ENCODE assay signal across 15 cellular contexts in genomic region chr2:217805679-217806479, GRCh38.
DNase-seq lines count a peak whose midpoint lies in the region; ATAC-seq and TF ChIP-seq lines count a peak whose summit lies in the region.
"Had no signal": no experiment of that assay in that cellular context is flagged by ENCODE, and none has a peak within 500 bp of the region (broad histone marks: within the 10 kb centered on the region; RNA-seq: fewer than 3 reads in every experiment).

No MANE protein-coding gene starts in this region.

- no peak for DNase-seq in activated T-helper 1 cell treated with anti-CD3 and anti-CD28 coated beads, Interleukin-12 subunit alpha, Interleukin-12 subunit beta, Interleukin-2, Interleukin-4 antibody, amounts not matched to agents 30 ng/mL and 10 ng/mL and 1 ng/mL, durations not matched to agents 14 hours and 24 hours and 36 hours (ENCODE audit: low spot score)
- no peak for DNase-seq in esophagus muscularis mucosa (ENCODE audit: extremely low spot score)
- no peak for DNase-seq in stomach
- no peak for DNase-seq in globus pallidus (ENCODE audit: low spot score)
- no peak for DNase-seq in NCI-H146 treated with DMSO at 0.1 percent for 48 hours (lab: John Stamatoyannopoulos, UW; ENCODE audit: unreplicated experiment)
- DNase-seq in anterior cingulate cortex (lab: John Stamatoyannopoulos, UW), result no peak
- DNase-seq: activated naive CD4-positive, alpha-beta T cell treated with anti-CD3 and anti-CD28 coated beads, Interleukin-2, amount 50 U/mL, for 16 hours; foreskin melanocyte; HFFc6; immature natural killer cell; NCI-H1048; SHP77 treated with DMSO at 0.1 percent for 48 hours; stimulated activated naive CD4-positive, alpha-beta T cell had no signal

- H3K4me3 ChIP-seq in esophagus muscularis mucosa, result no peak overlapping the region
- H3K4me3 ChIP-seq in muscle layer of duodenum (ENCODE audit: low read depth in 1 of 2, low read length in 2 of 2), result no peak overlapping the region
- H3K4me3 ChIP-seq in stomach, result no peak overlapping the region

- ATAC-seq in GM18907 (IDR thresholded peaks at IDR 0.05; ENCODE audit: unreplicated experiment), result no peak

- TF ChIP-seq CTCF in esophagus muscularis mucosa (IDR thresholded peaks at IDR 0.05), result no peak
- TF ChIP-seq CTCF in stomach (IDR thresholded peaks at IDR 0.05), result no peak

- TF ChIP-seq POLR2A in esophagus muscularis mucosa (IDR thresholded peaks at IDR 0.05; ENCODE audit: low read depth) (no peak), stomach (IDR thresholded peaks at IDR 0.05) (no peak)

- H3K36me3 ChIP-seq in esophagus muscularis mucosa (peaks cover 62 to 92% (median 91%) of the 10 kb centered on the region in 4 donors), muscle layer of duodenum (ENCODE audit: control insufficient read depth in 1 of 2, insufficient read depth in 2 of 2, low read length in 2 of 2) (peaks cover 62 to 83% of the 10 kb centered on the region in 2 donors), stomach (peaks cover 49 to 88% (median 82%) of the 10 kb centered on the region in 4 donors)

- no peak for TF ChIP-seq EP300 in esophagus muscularis mucosa (IDR thresholded peaks at IDR 0.05)
- no peak for TF ChIP-seq EP300 in stomach (IDR thresholded peaks at IDR 0.05)

- H3K4me1 Mint-ChIP-seq in activated T-helper 1 cell treated with anti-CD3 and anti-CD28 coated beads, Interleukin-12 subunit alpha, Interleukin-12 subunit beta, Interleukin-2, Interleukin-4 antibody, amounts not matched to agents 30 ng/mL and 10 ng/mL and 1 ng/mL, durations not matched to agents 14 hours and 24 hours and 36 hours (ENCODE audit: low read depth), result no peaks in the 10 kb centered on the region
- H3K4me1 Mint-ChIP-seq: immature natural killer cell had no signal

- no peaks in the 10 kb centered on the region for H3K27me3 Mint-ChIP-seq in activated T-helper 1 cell treated with anti-CD3 and anti-CD28 coated beads, Interleukin-12 subunit alpha, Interleukin-12 subunit beta, Interleukin-2, Interleukin-4 antibody, amounts not matched to agents 30 ng/mL and 10 ng/mL and 1 ng/mL, durations not matched to agents 14 hours and 24 hours and 36 hours (ENCODE audit: insufficient read depth)

- H3K27ac ChIP-seq in esophagus muscularis mucosa (replicated peaks in 1 of 4) (peak overlapping the region; percentile 76 to 82 (median 82)), muscle layer of duodenum (ENCODE audit: low read length) (peak overlapping the region; percentile 3), stomach (peak overlapping the region in 3 of 5 donors; percentile 36 to 55 (median 40))

- peak overlapping the region; percentile 14 for H3K27ac Mint-ChIP-seq in activated T-helper 1 cell treated with anti-CD3 and anti-CD28 coated beads, Interleukin-12 subunit alpha, Interleukin-12 subunit beta, Interleukin-2, Interleukin-4 antibody, amounts not matched to agents 30 ng/mL and 10 ng/mL and 1 ng/mL, durations not matched to agents 14 hours and 24 hours and 36 hours
- H3K27ac Mint-ChIP-seq: immature natural killer cell had no signal

- no peak overlapping the region for H3K4me3 Mint-ChIP-seq in activated T-helper 1 cell treated with anti-CD3 and anti-CD28 coated beads, Interleukin-12 subunit alpha, Interleukin-12 subunit beta, Interleukin-2, Interleukin-4 antibody, amounts not matched to agents 30 ng/mL and 10 ng/mL and 1 ng/mL, durations not matched to agents 14 hours and 24 hours and 36 hours
- H3K4me3 Mint-ChIP-seq: HFFc6, immature natural killer cell had no signal

- WGBS in esophagus muscularis mucosa, result 66% methylated on average over 4 of the region's 8 CpGs
- WGBS in stomach, 5 donors, result 79 to 93% (median 86%) methylated on average over 5 to 8 of the region's 8 CpGs

- H3K9me3 Mint-ChIP-seq in activated T-helper 1 cell treated with anti-CD3 and anti-CD28 coated beads, Interleukin-12 subunit alpha, Interleukin-12 subunit beta, Interleukin-2, Interleukin-4 antibody, amounts not matched to agents 30 ng/mL and 10 ng/mL and 1 ng/mL, durations not matched to agents 14 hours and 24 hours and 36 hours, result peaks cover 3% of the 10 kb centered on the region
- H3K9me3 Mint-ChIP-seq: HFFc6, immature natural killer cell had no signal

- H3K36me3 Mint-ChIP-seq in activated T-helper 1 cell treated with anti-CD3 and anti-CD28 coated beads, Interleukin-12 subunit alpha, Interleukin-12 subunit beta, Interleukin-2, Interleukin-4 antibody, amounts not matched to agents 30 ng/mL and 10 ng/mL and 1 ng/mL, durations not matched to agents 14 hours and 24 hours and 36 hours (ENCODE audit: low read depth), result no peaks in the 10 kb centered on the region

- no peaks in the 10 kb centered on the region for H3K9me3 ChIP-seq in esophagus muscularis mucosa
- H3K9me3 ChIP-seq in muscle layer of duodenum (ENCODE audit: control insufficient read depth in 1 of 2, low read length in 2 of 2), result no peaks in the 10 kb centered on the region
- no peaks in the 10 kb centered on the region for H3K9me3 ChIP-seq in stomach

- intact Hi-C loops in activated T-helper 1 cell treated with anti-CD3 and anti-CD28 coated beads, Interleukin-12 subunit alpha, Interleukin-12 subunit beta, Interleukin-2, Interleukin-4 antibody, amounts not matched to agents 30 ng/mL and 10 ng/mL and 1 ng/mL, durations not matched to agents 14 hours and 24 hours and 36 hours (cut with micrococcal nuclease), result no loop called here
- intact Hi-C loops in esophagus muscularis mucosa (cut with DNase I), result no loop called here
- intact Hi-C loops in stomach (cut with DNase I; ENCODE audit: low total_unique reads), result no loop called here

- peaks cover 60 to 96% (median 88%) of the 10 kb centered on the region in 4 donors for H3K4me1 ChIP-seq in esophagus muscularis mucosa
- peaks cover 0 to 84% of the 10 kb centered on the region in 2 donors for H3K4me1 ChIP-seq in muscle layer of duodenum (ENCODE audit: control insufficient read depth in 1 of 2, insufficient read depth in 2 of 2, low read length in 2 of 2)
- H3K4me1 ChIP-seq in stomach, result peaks cover 11 to 69% (median 42%) of the 10 kb centered on the region in 4 donors

- H3K27me3 ChIP-seq in esophagus muscularis mucosa, result no peaks in the 10 kb centered on the region
- H3K27me3 ChIP-seq in muscle layer of duodenum (ENCODE audit: low read depth, low read length), result no peaks in the 10 kb centered on the region
- H3K27me3 ChIP-seq in stomach, result no peaks in the 10 kb centered on the region

Comparison
In these comparisons a context has a peak if more than half of its experiments do, and no peak if none do; other contexts are left out.
1. H3K27ac ChIP-seq: peak in every context shown above with its lines; median percentile 82 in esophagus muscularis mucosa; 40 in stomach; 3 in muscle layer of duodenum.